In genomic region chr6:125924169-125924568, GRCh38 we compare ENCODE assay signal across 12 cellular contexts. TPM values are rescaled to one million over a fixed set of nuclear protein-coding genes. Genes with fewer than 3 reads are reported as not detected.
DNase-seq lines count a peak whose midpoint lies in the region; ATAC-seq, FAIRE-seq and TF ChIP-seq lines count a peak whose summit lies in the region.
"Had no signal": no experiment of that assay in that cellular context is flagged by ENCODE, and none has a peak within 500 bp of the region (broad histone marks: within the 10 kb centered on the region; RNA-seq: fewer than 3 reads in every experiment).

No MANE protein-coding gene starts in this region.

- no peak overlapping the region for H2BK5ac ChIP-seq in trophoblast cell (ENCODE audit: low read depth, low read length, poor library complexity)

- peak overlapping the region; percentile 84 for H2AFZ ChIP-seq in K562 (ENCODE audit: low read depth, low read length)
- no peak overlapping the region for H2AFZ ChIP-seq in trophoblast cell (ENCODE audit: insufficient read depth, low read length, poor library complexity)

- intact Hi-C loops in K562 (cut with micrococcal nuclease): no loop called here

- CTCF ChIA-PET in activated naive CD4-positive, alpha-beta T cell treated with anti-CD3 and anti-CD28 coated beads, Interleukin-2, amount 10 ng/mL, durations not matched to agents 7 days and 5 days (lab: Charles Lee): interaction anchor here (0.9 to 4.7 kb wide), 8 partner anchors 14 to 143 kb away, joined by 3 to 20 read pairs (median 4); partner anchors contain the start of genes HINT3 and NCOA7
- CTCF ChIA-PET in K562 (lab: Yijun Ruan, JAX; ENCODE audit: low intra/inter-chr PET ratio): no interaction called here

- peak overlapping the region; percentile 70 for H3K27ac ChIP-seq in K562 (ENCODE audit: extremely low read depth, low read depth, low read length)
- no peak overlapping the region for H3K27ac ChIP-seq in trophoblast cell (ENCODE audit: low read depth, low read length)

- H3K4me3 ChIP-seq in K562 (no peak overlapping the region), trophoblast cell (ENCODE audit: low read depth, low read length) (no peak overlapping the region)

- DNase-seq in activated naive CD4-positive, alpha-beta T cell treated with anti-CD3 and anti-CD28 coated beads, Interleukin-2, amount 10 ng/mL, durations not matched to agents 7 days and 5 days: no peak
- DNase-seq in activated naive CD4-positive, alpha-beta T cell (lab: John Stamatoyannopoulos, UW): no peak
- DNase-seq in NCI-H460 (ENCODE audit: extremely low read depth, low read depth): peak; percentile 72
- peak; percentile 22 to 76 (median 48) for DNase-seq in K562 (ENCODE audit: extremely low read depth in 1 of 4, low spot score in 3 of 4)
- peak; percentile 25 to 40 for DNase-seq in trophoblast cell
- no peak for DNase-seq in NCI-H146 (lab: John Stamatoyannopoulos, UW)
- DNase-seq in NCI-H748 (lab: John Stamatoyannopoulos, UW; ENCODE audit: unreplicated experiment): no peak
- DNase-seq: activated gamma-delta T cell, DMS53, H7, NCI-H187 had no signal

- no peak overlapping the region for H3K4ac ChIP-seq in trophoblast cell (ENCODE audit: low read depth, low read length)

- no peak overlapping the region for H2BK120ac ChIP-seq in trophoblast cell (ENCODE audit: insufficient read depth, low read length, poor library complexity)

- no peak overlapping the region for H3K18ac ChIP-seq in trophoblast cell (ENCODE audit: low read length)

- BruUV-seq in K562 (replicated peaks; lab: Mats Ljungman, UMichigan): no TSS peak

- H3K4me1 ChIP-seq in K562 (replicated peaks in 1 of 2; ENCODE audit: control insufficient read depth in 2 of 2, insufficient read depth in 2 of 2, low read length in 2 of 2) (peaks cover 11 to 23% of the 10 kb centered on the region in 2 experiments), trophoblast cell (ENCODE audit: control insufficient read depth in 1 of 2, insufficient read depth in 2 of 2, low read length in 2 of 2) (peaks cover 8 to 12% of the 10 kb centered on the region in 2 experiments)

- H3K9me3 ChIP-seq in K562 (replicated peaks; ENCODE audit: control insufficient read depth, insufficient read depth, low read depth, low read length) (no peaks in the 10 kb centered on the region), trophoblast cell (ENCODE audit: insufficient read depth, low read depth, low read length) (no peaks in the 10 kb centered on the region)

- peak; percentile 95 for FAIRE-seq in K562 (lab: Jason Lieb, UNC)

- no peak overlapping the region for H3K23ac ChIP-seq in trophoblast cell (ENCODE audit: low read length)

- H4K8ac ChIP-seq in trophoblast cell (ENCODE audit: low read depth, low read length): no peak overlapping the region

- 0 out of 4 replicates have a peak, but pooled peaks of 1 of the 2 experiments have one; percentile 20 for TF ChIP-seq RAD21 in K562 (CRISPR knock-in tag; conservative IDR thresholded peaks at IDR 0.05 in 1 of 2, IDR thresholded peaks at IDR 0.05 in 1 of 2)

- peaks cover 42% of the 10 kb centered on the region for H3K4me1 Mint-ChIP-seq in activated naive CD4-positive, alpha-beta T cell treated with anti-CD3 and anti-CD28 coated beads, Interleukin-2, amount 10 ng/mL, durations not matched to agents 7 days and 5 days

- H3K36me3 Mint-ChIP-seq in activated naive CD4-positive, alpha-beta T cell treated with anti-CD3 and anti-CD28 coated beads, Interleukin-2, amount 10 ng/mL, durations not matched to agents 7 days and 5 days: peaks cover 53% of the 10 kb centered on the region

- POLR2A ChIA-PET in K562 (lab: Yijun Ruan, JAX): interaction anchor here (0.7 to 3.7 kb wide), 6 partner anchors 10 to 137 kb away, joined by 3 to 14 read pairs (median 5); no protein-coding TSS in a partner anchor

- TF ChIP-seq POLR2A in K562 (conservative IDR thresholded peaks at IDR 0.05): no peak

- in situ Hi-C loops in K562 (cut with MboI): no loop called here

- H3K4me3 Mint-ChIP-seq in activated naive CD4-positive, alpha-beta T cell treated with anti-CD3 and anti-CD28 coated beads, Interleukin-2, amount 10 ng/mL, durations not matched to agents 7 days and 5 days: no peak overlapping the region

- H4K20me1 ChIP-seq in K562 (replicated peaks; ENCODE audit: control insufficient read depth, insufficient read depth, low read length): no peaks in the 10 kb centered on the region

- H4K12ac ChIP-seq in trophoblast cell (ENCODE audit: low read depth, low read length): no peak overlapping the region

- WGBS in K562 (ENCODE audit: insufficient coverage, low coverage, missing lambda C conversion rate): 0% methylated on average over 2 of the region's 2 CpGs
- WGBS in trophoblast cell (ENCODE audit: extremely low coverage, insufficient coverage, insufficient read length): no CpG with 5 or more reads among the region's 2 CpGs

- H3K36me3 ChIP-seq in K562 (ENCODE audit: control insufficient read depth, insufficient read depth, low read length) (peaks cover 54% of the 10 kb centered on the region), trophoblast cell (ENCODE audit: control insufficient read depth in 1 of 2, insufficient read depth in 2 of 2, low read length in 2 of 2) (peaks cover 7 to 9% of the 10 kb centered on the region in 2 experiments)

- H3K4me2 ChIP-seq in K562 (ENCODE audit: insufficient read depth, low read length): peak overlapping the region; percentile 57
- no peak overlapping the region for H3K4me2 ChIP-seq in trophoblast cell (ENCODE audit: low read length)

- no peaks in the 10 kb centered on the region for H3K27me3 ChIP-seq in K562 (ENCODE audit: control insufficient read depth in 2 of 2, insufficient read depth in 2 of 2, low read length in 2 of 2)
- H3K27me3 ChIP-seq in trophoblast cell (ENCODE audit: insufficient read depth, low read length): no peaks in the 10 kb centered on the region

- H3K79me2 ChIP-seq in K562 (ENCODE audit: control insufficient read depth, insufficient read depth, low read length) (peaks cover 3% of the 10 kb centered on the region; the same call in 1 of the 3 replicates), trophoblast cell (ENCODE audit: control insufficient read depth, insufficient read depth, low read length, poor library complexity) (no peaks in the 10 kb centered on the region)

- peak; percentile 68; the same call in 1 of the 2 replicates for TF ChIP-seq EP300 in K562 (IDR thresholded peaks at IDR 0.05; ENCODE audit: low read length)

- TF ChIP-seq CTCF in K562 (IDR thresholded peaks at IDR 0.05 in 2 of 3, conservative IDR thresholded peaks at IDR 0.05 in 1 of 3; ENCODE audit: insufficient read depth in 2 of 3, low read depth in 1 of 3, low read length in 3 of 3): peak in 1 of 3 experiments; percentile 10; a peak in 1 of 6 replicates

- H3K14ac ChIP-seq in trophoblast cell (ENCODE audit: low read length): no peak overlapping the region

- no peaks in the 10 kb centered on the region for H3K9me1 ChIP-seq in K562 (ENCODE audit: control insufficient read depth, insufficient read depth, low read length)

- no peak overlapping the region for H4K91ac ChIP-seq in trophoblast cell (ENCODE audit: low read depth, low read length)

- H3K27me3 Mint-ChIP-seq in activated naive CD4-positive, alpha-beta T cell treated with anti-CD3 and anti-CD28 coated beads, Interleukin-2, amount 10 ng/mL, durations not matched to agents 7 days and 5 days: no peaks in the 10 kb centered on the region

- no peak overlapping the region for H2BK12ac ChIP-seq in trophoblast cell (ENCODE audit: low read length)

- H3K9me3 Mint-ChIP-seq in activated naive CD4-positive, alpha-beta T cell treated with anti-CD3 and anti-CD28 coated beads, Interleukin-2, amount 10 ng/mL, durations not matched to agents 7 days and 5 days: no peaks in the 10 kb centered on the region

- H3K9ac ChIP-seq in K562 (ENCODE audit: insufficient read depth in 1 of 2, low read depth in 2 of 2, low read length in 2 of 2): peak overlapping the region in 1 of 2 experiments; percentile 35; a peak in 2 of 4 replicates
- H3K9ac ChIP-seq in trophoblast cell (ENCODE audit: low read length): no peak overlapping the region

- peak; percentile 87 for ATAC-seq in K562
- ATAC-seq in activated CD4-positive, CD25-positive, alpha-beta regulatory T cell treated with anti-CD3 and anti-CD28 coated beads, Interleukin-2, amount 50 U/mL, for 24 hours: no peak

- H3K79me1 ChIP-seq in trophoblast cell (ENCODE audit: low read length): peaks cover 10% of the 10 kb centered on the region

- peak overlapping the region; percentile 28 for H3K27ac Mint-ChIP-seq in activated naive CD4-positive, alpha-beta T cell treated with anti-CD3 and anti-CD28 coated beads, Interleukin-2, amount 10 ng/mL, durations not matched to agents 7 days and 5 days

- no peak overlapping the region for H2AK5ac ChIP-seq in trophoblast cell (ENCODE audit: low read length)

TF ChIP-seq in K562, 482 proteins besides CTCF, POLR2A, EP300 and RAD21 (continues in another document):
- TF ChIP-seq KHSRP (IDR thresholded peaks at IDR 0.05) (0 out of 2 replicates have a peak, but pooled peaks have one; percentile 32), NRF1 (conservative IDR thresholded peaks at IDR 0.05 in 1 of 2, IDR thresholded peaks at IDR 0.05 in 1 of 2) (no peak), EHMT2 (IDR thresholded peaks at IDR 0.05) (peak; percentile 19; the same call in 1 of the 2 replicates), SIX5 (IDR thresholded peaks at IDR 0.05; ENCODE audit: borderline replicate concordance in 1 of 2, insufficient read depth in 1 of 2, low read depth in 1 of 2, low read length in 2 of 2) (no peak)

RNA-seq across cellular contexts. Expression of gene HINT3, which starts 32.4 kb away (rescaled TPM):
- 43.7 and 45.4 TPM in 2 replicates for total RNA-seq in NCI-H460 (2014; rRNA removed; shearing (Covaris generic))
- polyA plus RNA-seq in NCI-H460 (2014; cell fraction: nucleus; rRNA removed): 18.1 and 36.3 TPM in 2 replicates
- total RNA-seq in K562 (2011; cell fraction: chromatin; rRNA removed; ENCODE audit: low replicate concordance): 1.1 and 2.9 TPM in 2 replicates
- 1.2 and 1.3 TPM in 2 replicates for total RNA-seq in K562 (2011; cell fraction: nucleolus; rRNA removed)
- 2.2 and 4.0 TPM in 2 replicates for total RNA-seq in K562 (2011; cell fraction: nucleoplasm; rRNA removed)
- total RNA-seq in K562 (2014; rRNA removed) (11.8 and 13.7 TPM in 2 replicates), K562 (2014; rRNA removed; fragmentation: Illumina TruSeq; extraction: Trizol) (16.6 and 16.9 TPM in 2 replicates), K562 (2015; rRNA removed; fragmentation: Illumina TruSeq; extraction: Trizol) (14.6 and 16.2 TPM in 2 replicates), K562 (2021) (10.8 and 11.3 TPM in 2 replicates)
- polyA plus RNA-seq in K562 (2011; rRNA removed) (4.7 and 5.1 TPM in 2 replicates), K562 (2014; fragmentation: Illumina TruSeq; extraction: Trizol) (12.6 and 13.7 TPM in 2 replicates), K562 (2014; fragmentation: Nextera tagmentation; extraction: Ambion mirVana) (1 to 10 TPM; 1.4 to 1.9 TPM), K562 (2014; rRNA removed) (7.6 and 8.9 TPM in 2 replicates)
- 2.4 and 2.8 TPM in 2 replicates for polyA plus RNA-seq in K562 (2011; cell fraction: cytosol; rRNA removed)
- polyA plus RNA-seq in K562 (2011; cell fraction: nucleus; rRNA removed): 0.98 and 1.3 TPM in 2 replicates
- 15.3 and 21.7 TPM in 2 replicates for polyA plus RNA-seq in K562 (2012)
- 3.1 and 4.7 TPM in 2 replicates for polyA minus RNA-seq in K562 (2011; rRNA and poly(A)+ RNA removed)
- polyA minus RNA-seq in K562 (2011; cell fraction: cytosol; rRNA and poly(A)+ RNA removed): 3.5 and 6.0 TPM in 2 replicates
- 1.3 and 2.2 TPM in 2 replicates for polyA minus RNA-seq in K562 (2011; cell fraction: nucleus; rRNA and poly(A)+ RNA removed)
- 6.9 TPM in 2 replicates for polyA plus RNA-seq in trophoblast cell (2013)

Comparison
In these comparisons a context has a peak if more than half of its experiments do, and no peak if none do; other contexts are left out.
1. DNase-seq: peak in NCI-H460 (single experiment), K562 (4 of 4) and trophoblast cell (2 of 2); none in activated naive CD4-positive, alpha-beta T cell treated with anti-CD3 and anti-CD28 coated beads, Interleukin-2, amount 10 ng/mL, durations not matched to agents 7 days and 5 days (single experiment), activated naive CD4-positive, alpha-beta T cell (0 of 4), NCI-H146 (single experiment) and NCI-H748 (single experiment).